8 cellular contexts compared by ENCODE assay signal in the genomic region with DNA sequence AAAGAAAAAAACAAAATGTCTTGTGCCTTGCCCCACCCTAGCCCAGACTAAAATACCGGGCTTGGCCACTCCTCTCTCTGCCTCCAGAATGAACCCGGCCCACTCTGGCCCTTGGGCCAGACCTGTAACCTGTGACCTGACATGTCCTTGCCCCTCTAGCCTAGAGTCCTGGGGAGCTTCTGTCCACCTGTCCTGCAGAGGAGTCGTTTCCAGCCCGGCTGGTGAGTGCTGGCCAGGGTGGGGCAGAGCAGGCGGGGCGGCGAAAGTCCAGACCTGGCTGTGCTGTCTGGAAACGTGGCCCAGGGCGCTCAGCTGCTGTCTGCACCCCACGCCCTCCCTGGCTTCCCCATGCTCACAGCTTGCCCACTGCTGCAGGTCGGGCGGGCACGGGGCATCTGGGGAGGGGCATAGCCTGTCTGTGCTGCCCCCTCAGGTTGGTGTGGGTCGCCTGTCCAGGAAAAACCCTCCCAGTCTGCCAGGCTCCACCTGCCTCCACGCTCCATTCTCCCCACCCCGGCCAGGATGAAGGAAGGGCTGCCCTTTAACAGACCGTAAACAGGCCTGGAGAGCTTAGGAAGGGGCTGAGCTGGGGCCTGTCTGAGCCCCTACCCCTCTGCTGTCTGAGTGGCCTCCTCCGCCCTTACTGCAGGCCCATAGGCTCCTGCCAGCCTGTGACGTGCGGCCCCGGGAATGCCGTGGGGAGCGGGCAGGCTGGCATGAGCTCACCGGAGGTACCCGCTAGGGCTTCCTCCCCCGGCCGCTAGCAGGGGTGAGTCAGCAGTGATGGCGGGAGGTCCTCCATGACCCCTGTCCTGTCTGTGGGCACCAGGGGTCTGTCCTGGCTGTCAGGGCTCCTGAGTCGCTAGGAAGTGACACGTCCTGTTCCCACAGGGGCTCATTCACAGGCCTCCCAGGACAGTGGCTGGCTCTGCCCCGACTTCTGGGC. TPM values are rescaled to one million over a fixed set of nuclear protein-coding genes. Genes with fewer than 3 reads are reported as not detected.
DNase-seq lines count a peak whose midpoint lies in the region; ATAC-seq, FAIRE-seq and TF ChIP-seq lines count a peak whose summit lies in the region.

No MANE protein-coding gene starts in this region.

- peaks cover 8% of the 10 kb centered on the region; the same call in 1 of the 2 replicates for H3K36me3 ChIP-seq in ACC112 (ENCODE audit: insufficient read depth, low read length)
- H3K36me3 ChIP-seq in K562 (ENCODE audit: control insufficient read depth, insufficient read depth, low read length), result peaks cover 49% of the 10 kb centered on the region; the same call in 2 of the 3 replicates
- peaks cover 38 to 39% (median 38%) of the 10 kb centered on the region in 4 donors for H3K36me3 ChIP-seq in stomach

- intact Hi-C loops in K562 (cut with micrococcal nuclease), result no loop called here
- intact Hi-C loops in stomach (cut with DNase I; ENCODE audit: low total_unique reads), result no loop called here

- no peak for TF ChIP-seq RAD21 in K562 (CRISPR knock-in tag; conservative IDR thresholded peaks at IDR 0.05 in 1 of 2, IDR thresholded peaks at IDR 0.05 in 1 of 2)

- BruUV-seq in K562 (replicated peaks; lab: Mats Ljungman, UMichigan), result TSS peak; percentile 64

- peak overlapping the region in 1 of 2 experiments; percentile 88; a peak in 2 of 4 replicates for H3K9ac ChIP-seq in K562 (ENCODE audit: insufficient read depth in 1 of 2, low read depth in 2 of 2, low read length in 2 of 2)

- DNase-seq in HT1080 (ENCODE audit: low read depth) (peak; percentile 98), K562 (ENCODE audit: extremely low read depth in 1 of 4, low spot score in 3 of 4) (no peak), kidney glomerular epithelial cell (lab: John Stamatoyannopoulos, UW) (peak; percentile 97), stomach (peak; percentile 80), GM19239 (ENCODE audit: insufficient read length, low spot score) (no peak)
- no peak for DNase-seq in NK-92 treated with Interleukin-12 subunit alpha and Interleukin-12 subunit beta, amount 100 ng/mL, for 24 hours (lab: John Stamatoyannopoulos, UW)

- 75% methylated on average over 25 of the region's 31 CpGs for WGBS in K562 (ENCODE audit: insufficient coverage, low coverage, missing lambda C conversion rate)
- 16 to 35% (median 27%) methylated on average over 13 to 31 of the region's 31 CpGs for WGBS in stomach, 5 donors

- no peak overlapping the region for H2AFZ ChIP-seq in ACC112 (ENCODE audit: low read length, unreplicated experiment)
- H2AFZ ChIP-seq in K562 (ENCODE audit: low read depth, low read length), result no peak overlapping the region

- H3K4me2 ChIP-seq in K562 (ENCODE audit: insufficient read depth, low read length), result peak overlapping the region; percentile 85

- peaks cover 6% of the 10 kb centered on the region; the same call in 1 of the 2 replicates for H3K27me3 ChIP-seq in ACC112 (ENCODE audit: insufficient read depth, low read length)
- H3K27me3 ChIP-seq in K562 (ENCODE audit: control insufficient read depth in 2 of 2, insufficient read depth in 2 of 2, low read length in 2 of 2), result no peaks in the 10 kb centered on the region
- peaks cover 0 to 31% (median 20%) of the 10 kb centered on the region in 3 donors for H3K27me3 ChIP-seq in stomach

- POLR2A ChIA-PET in K562 (lab: Yijun Ruan, JAX), result interaction anchor here (0.7 to 2.2 kb wide), 8 partner anchors 8 to 80 kb away, joined by 3 to 20 read pairs (median 3); a partner anchor contains a TSS

- H3K79me2 ChIP-seq in ACC112 (ENCODE audit: control insufficient read depth, insufficient read depth, low read length, unreplicated experiment), result peaks cover 31% of the 10 kb centered on the region
- peaks cover 57% of the 10 kb centered on the region for H3K79me2 ChIP-seq in K562 (ENCODE audit: control insufficient read depth, insufficient read depth, low read length)

- TF ChIP-seq CTCF in K562 (IDR thresholded peaks at IDR 0.05 in 2 of 3, conservative IDR thresholded peaks at IDR 0.05 in 1 of 3; ENCODE audit: insufficient read depth in 2 of 3, low read depth in 1 of 3, low read length in 3 of 3) (no peak), stomach (IDR thresholded peaks at IDR 0.05) (no peak)

- H3K9me3 ChIP-seq in K562 (replicated peaks; ENCODE audit: control insufficient read depth, insufficient read depth, low read depth, low read length) (no peaks in the 10 kb centered on the region), stomach (no peaks in the 10 kb centered on the region)

- no peak for FAIRE-seq in K562 (lab: Jason Lieb, UNC)
- FAIRE-seq in GM19239 (lab: Jason Lieb, UNC), result no peak

- TF ChIP-seq EP300 in K562 (IDR thresholded peaks at IDR 0.05; ENCODE audit: low read length) (no peak), stomach (IDR thresholded peaks at IDR 0.05) (no peak)

- TF ChIP-seq POLR2A in K562 (conservative IDR thresholded peaks at IDR 0.05) (no peak; the same call in 1 of the 2 replicates), stomach (IDR thresholded peaks at IDR 0.05) (peak in 1 of 4 donors; percentile 12)

- H3K4me3 ChIP-seq in ACC112 (ENCODE audit: low read depth, low read length) (peak overlapping the region; percentile 98), K562 (peak overlapping the region; percentile 87; the same call in 1 of the 2 replicates), stomach (peak overlapping the region; percentile 73 to 80 (median 76))

- ATAC-seq in K562, result no peak
- ATAC-seq in GM21390 (IDR thresholded peaks at IDR 0.05; ENCODE audit: unreplicated experiment), result no peak

- H3K4me1 ChIP-seq in ACC112 (ENCODE audit: control insufficient read depth, insufficient read depth, low read length, unreplicated experiment) (peaks cover 55% of the 10 kb centered on the region), K562 (replicated peaks in 1 of 2; ENCODE audit: control insufficient read depth in 2 of 2, insufficient read depth in 2 of 2, low read length in 2 of 2) (peaks cover 21 to 90% of the 10 kb centered on the region in 2 experiments; a peak in 4 of 5 replicates), stomach (peaks cover 68 to 96% (median 92%) of the 10 kb centered on the region in 4 donors)

- in situ Hi-C loops in K562 (cut with MboI), result no loop called here

- peaks cover 2% of the 10 kb centered on the region for H3K9me1 ChIP-seq in K562 (ENCODE audit: control insufficient read depth, insufficient read depth, low read length)

- peaks cover 7% of the 10 kb centered on the region for H4K20me1 ChIP-seq in K562 (replicated peaks; ENCODE audit: control insufficient read depth, insufficient read depth, low read length)

- peak overlapping the region; percentile 88 for H3K27ac ChIP-seq in ACC112 (ENCODE audit: low read depth, low read length)
- H3K27ac ChIP-seq in K562 (ENCODE audit: extremely low read depth, low read depth, low read length), result peak overlapping the region; percentile 56; the same call in 1 of the 3 replicates
- peak overlapping the region; percentile 85 to 98 (median 91) for H3K27ac ChIP-seq in stomach

- CTCF ChIA-PET in K562 (lab: Yijun Ruan, JAX; ENCODE audit: low intra/inter-chr PET ratio), result no interaction called here

RNA-seq across cellular contexts. Expression of a gene that starts 1.9 kb away (rescaled TPM):
- total RNA-seq in HT1080 (2014; rRNA removed; shearing (Covaris generic)), result 483 and 506 TPM in 2 replicates
- polyA plus RNA-seq in HT1080 (2015; cell fraction: cytosol; rRNA removed), result 753 and 774 TPM in 2 replicates
- 775 and 802 TPM in 2 replicates for polyA plus RNA-seq in HT1080 (2015; cell fraction: nucleus; rRNA removed)
- total RNA-seq in K562 (2011; cell fraction: chromatin; rRNA removed; ENCODE audit: low replicate concordance), result 104 and 449 TPM in 2 replicates
- 583 and 614 TPM in 2 replicates for total RNA-seq in K562 (2011; cell fraction: nucleolus; rRNA removed)
- 235 and 299 TPM in 2 replicates for total RNA-seq in K562 (2011; cell fraction: nucleoplasm; rRNA removed)
- total RNA-seq in K562 (2014; rRNA removed) (141 and 185 TPM in 2 replicates), K562 (2014; rRNA removed; fragmentation: Illumina TruSeq; extraction: Trizol) (40.0 and 65.9 TPM in 2 replicates), K562 (2015; rRNA removed; fragmentation: Illumina TruSeq; extraction: Trizol) (121 and 140 TPM in 2 replicates), K562 (2021) (187 and 189 TPM in 2 replicates), stomach (100 to 1,000 TPM; 103 to 293 (median 157) TPM)
- polyA plus RNA-seq in K562 (2011; rRNA removed) (179 and 218 TPM in 2 replicates), K562 (2014; fragmentation: Illumina TruSeq; extraction: Trizol) (95.6 and 190 TPM in 2 replicates), K562 (2014; fragmentation: Nextera tagmentation; extraction: Ambion mirVana) (1 to 10 TPM; 2.3 to 6.5 TPM), K562 (2014; rRNA removed) (187 and 238 TPM in 2 replicates), stomach (100 to 1,000 TPM in 2 of 3 donors, 10 to 100 TPM in 1; 66.7 to 262 (median 206) TPM)
- polyA plus RNA-seq in K562 (2011; cell fraction: cytosol; rRNA removed), result 332 and 568 TPM in 2 replicates
- 363 and 514 TPM in 2 replicates for polyA plus RNA-seq in K562 (2011; cell fraction: nucleus; rRNA removed)
- polyA plus RNA-seq in K562 (2012), result 181 and 228 TPM in 2 replicates
- 64.7 and 146 TPM in 2 replicates for polyA minus RNA-seq in K562 (2011; rRNA and poly(A)+ RNA removed)
- 86.1 and 96.6 TPM in 2 replicates for polyA minus RNA-seq in K562 (2011; cell fraction: cytosol; rRNA and poly(A)+ RNA removed)
- polyA minus RNA-seq in K562 (2011; cell fraction: nucleus; rRNA and poly(A)+ RNA removed), result 94.5 and 98.4 TPM in 2 replicates

RNA-seq across cellular contexts. Expression of a gene that starts 6.9 kb away (rescaled TPM):
- not detected in 2 replicates for total RNA-seq in HT1080 (2014; rRNA removed; shearing (Covaris generic))
- polyA plus RNA-seq in HT1080 (2015; cell fraction: cytosol; rRNA removed), result not detected in 2 replicates
- 0.22 TPM in 1 of 2 replicates, not detected in the other for polyA plus RNA-seq in HT1080 (2015; cell fraction: nucleus; rRNA removed)
- total RNA-seq in K562 (2011; cell fraction: chromatin; rRNA removed; ENCODE audit: low replicate concordance), result 32.8 and 134 TPM in 2 replicates
- total RNA-seq in K562 (2011; cell fraction: nucleolus; rRNA removed), result 116 and 120 TPM in 2 replicates
- total RNA-seq in K562 (2011; cell fraction: nucleoplasm; rRNA removed), result 53.6 and 58.1 TPM in 2 replicates
- total RNA-seq in K562 (2014; rRNA removed) (19.7 and 21.9 TPM in 2 replicates), K562 (2014; rRNA removed; fragmentation: Illumina TruSeq; extraction: Trizol) (0.86 and 2.3 TPM in 2 replicates), K562 (2015; rRNA removed; fragmentation: Illumina TruSeq; extraction: Trizol) (5.8 and 6.0 TPM in 2 replicates), K562 (2021) (29.0 and 35.7 TPM in 2 replicates), stomach (100 to 1,000 TPM in 4 of 5 donors, 10 to 100 TPM in 1; 12.7 to 556 (median 165) TPM)
- polyA plus RNA-seq in K562 (2011; rRNA removed) (5.7 and 15.1 TPM in 2 replicates), K562 (2014; fragmentation: Illumina TruSeq; extraction: Trizol) (7.2 and 13.1 TPM in 2 replicates), K562 (2014; fragmentation: Nextera tagmentation; extraction: Ambion mirVana) (under 1 TPM; 0.10 to 0.13 TPM), K562 (2014; rRNA removed) (40.7 and 51.0 TPM in 2 replicates), stomach (100 to 1,000 TPM; 105 to 133 (median 119) TPM)
- polyA plus RNA-seq in K562 (2011; cell fraction: cytosol; rRNA removed), result 5.8 and 17.5 TPM in 2 replicates
- 229 and 325 TPM in 2 replicates for polyA plus RNA-seq in K562 (2011; cell fraction: nucleus; rRNA removed)
- polyA plus RNA-seq in K562 (2012), result 22.7 and 54.8 TPM in 2 replicates
- 0.84 and 1.6 TPM in 2 replicates for polyA minus RNA-seq in K562 (2011; rRNA and poly(A)+ RNA removed)
- polyA minus RNA-seq in K562 (2011; cell fraction: cytosol; rRNA and poly(A)+ RNA removed), result 5.2 and 6.3 TPM in 2 replicates
- 24.2 and 30.4 TPM in 2 replicates for polyA minus RNA-seq in K562 (2011; cell fraction: nucleus; rRNA and poly(A)+ RNA removed)

RNA-seq across cellular contexts. Expression of a gene that starts 7.7 kb away (rescaled TPM):
- total RNA-seq in HT1080 (2014; rRNA removed; shearing (Covaris generic)), result 537 and 672 TPM in 2 replicates
- polyA plus RNA-seq in HT1080 (2015; cell fraction: cytosol; rRNA removed), result 96.2 and 158 TPM in 2 replicates
- 43.6 and 46.6 TPM in 2 replicates for polyA plus RNA-seq in HT1080 (2015; cell fraction: nucleus; rRNA removed)
- 11.3 and 43.7 TPM in 2 replicates for total RNA-seq in K562 (2011; cell fraction: chromatin; rRNA removed; ENCODE audit: low replicate concordance)
- total RNA-seq in K562 (2011; cell fraction: nucleolus; rRNA removed), result 55.9 and 78.4 TPM in 2 replicates
- 39.7 and 45.6 TPM in 2 replicates for total RNA-seq in K562 (2011; cell fraction: nucleoplasm; rRNA removed)
- total RNA-seq in K562 (2014; rRNA removed), result 688 and 1,043 TPM in 2 replicates
- 21.4 and 38.3 TPM in 2 replicates for total RNA-seq in K562 (2014; rRNA removed; fragmentation: Illumina TruSeq; extraction: Trizol)
- 170 and 171 TPM in 2 replicates for total RNA-seq in K562 (2015; rRNA removed; fragmentation: Illumina TruSeq; extraction: Trizol)
- 217 and 237 TPM in 2 replicates for total RNA-seq in K562 (2021)
- polyA plus RNA-seq in K562 (2011; rRNA removed), result 40.7 and 91.6 TPM in 2 replicates
- 76.1 and 201 TPM in 2 replicates for polyA plus RNA-seq in K562 (2011; cell fraction: cytosol; rRNA removed)
- polyA plus RNA-seq in K562 (2011; cell fraction: nucleus; rRNA removed), result 112 and 200 TPM in 2 replicates
- 226 and 569 TPM in 2 replicates for polyA plus RNA-seq in K562 (2012)
- 48.1 and 191 TPM in 2 replicates for polyA plus RNA-seq in K562 (2014; fragmentation: Illumina TruSeq; extraction: Trizol)
- polyA plus RNA-seq in K562 (2014; fragmentation: Nextera tagmentation; extraction: Ambion mirVana), result 100 to 1,000 TPM in 1 of 2 experiments, 10 to 100 TPM in 1; 97.7 to 108 TPM
- 350 and 635 TPM in 2 replicates for polyA plus RNA-seq in K562 (2014; rRNA removed)
- 35.2 and 74.3 TPM in 2 replicates for polyA minus RNA-seq in K562 (2011; rRNA and poly(A)+ RNA removed)
- polyA minus RNA-seq in K562 (2011; cell fraction: cytosol; rRNA and poly(A)+ RNA removed), result 127 and 132 TPM in 2 replicates
- 29.1 and 33.3 TPM in 2 replicates for polyA minus RNA-seq in K562 (2011; cell fraction: nucleus; rRNA and poly(A)+ RNA removed)
- total RNA-seq in stomach, result 100 to 1,000 TPM in 1 of 5 donors, 10 to 100 TPM in 4; 13.8 to 407 (median 63.4) TPM
- 100 to 1,000 TPM; 130 to 160 (median 152) TPM for polyA plus RNA-seq in stomach

RNA-seq across cellular contexts. Expression of a gene that starts 8.0 kb away (rescaled TPM):
- total RNA-seq in HT1080 (2014; rRNA removed; shearing (Covaris generic)), result 178 and 205 TPM in 2 replicates
- 199 and 210 TPM in 2 replicates for polyA plus RNA-seq in HT1080 (2015; cell fraction: cytosol; rRNA removed)
- 249 and 254 TPM in 2 replicates for polyA plus RNA-seq in HT1080 (2015; cell fraction: nucleus; rRNA removed)
- 19.4 and 74.3 TPM in 2 replicates for total RNA-seq in K562 (2011; cell fraction: chromatin; rRNA removed; ENCODE audit: low replicate concordance)
- total RNA-seq in K562 (2011; cell fraction: nucleolus; rRNA removed), result 78.6 and 92.9 TPM in 2 replicates
- 32.7 and 41.1 TPM in 2 replicates for total RNA-seq in K562 (2011; cell fraction: nucleoplasm; rRNA removed)
- 23.1 and 40.5 TPM in 2 replicates for total RNA-seq in K562 (2014; rRNA removed)
- total RNA-seq in K562 (2014; rRNA removed; fragmentation: Illumina TruSeq; extraction: Trizol), result 2.3 and 3.8 TPM in 2 replicates
- 15.7 and 16.7 TPM in 2 replicates for total RNA-seq in K562 (2015; rRNA removed; fragmentation: Illumina TruSeq; extraction: Trizol)
- total RNA-seq in K562 (2021), result 27.6 and 28.3 TPM in 2 replicates
- polyA plus RNA-seq in K562 (2011; rRNA removed), result 21.5 and 42.1 TPM in 2 replicates
- polyA plus RNA-seq in K562 (2011; cell fraction: cytosol; rRNA removed), result 46.2 and 103 TPM in 2 replicates
- polyA plus RNA-seq in K562 (2011; cell fraction: nucleus; rRNA removed), result 108 and 187 TPM in 2 replicates
- 26.1 and 35.7 TPM in 2 replicates for polyA plus RNA-seq in K562 (2012)
- 5.6 and 19.8 TPM in 2 replicates for polyA plus RNA-seq in K562 (2014; fragmentation: Illumina TruSeq; extraction: Trizol)
- 1 to 10 TPM in 1 of 2 experiments, under 1 TPM in 1; 0.07 to 2.4 TPM for polyA plus RNA-seq in K562 (2014; fragmentation: Nextera tagmentation; extraction: Ambion mirVana)
- polyA plus RNA-seq in K562 (2014; rRNA removed), result 31.0 and 33.0 TPM in 2 replicates
- polyA minus RNA-seq in K562 (2011; rRNA and poly(A)+ RNA removed), result 6.9 and 10.4 TPM in 2 replicates
- polyA minus RNA-seq in K562 (2011; cell fraction: cytosol; rRNA and poly(A)+ RNA removed), result 27.9 and 34.5 TPM in 2 replicates
- polyA minus RNA-seq in K562 (2011; cell fraction: nucleus; rRNA and poly(A)+ RNA removed), result 18.6 and 21.2 TPM in 2 replicates
- 100 to 1,000 TPM in 1 of 5 donors, 10 to 100 TPM in 4; 20.5 to 116 (median 29.7) TPM for total RNA-seq in stomach
- 10 to 100 TPM; 10.5 to 29.8 (median 26.4) TPM for polyA plus RNA-seq in stomach

RNA-seq across cellular contexts. Expression of a gene that starts 15.9 kb away (rescaled TPM):
- total RNA-seq in HT1080 (2014; rRNA removed; shearing (Covaris generic)), result 18.1 and 39.0 TPM in 2 replicates
- 102 and 104 TPM in 2 replicates for polyA plus RNA-seq in HT1080 (2015; cell fraction: cytosol; rRNA removed)
- 160 and 172 TPM in 2 replicates for polyA plus RNA-seq in HT1080 (2015; cell fraction: nucleus; rRNA removed)
- 83.1 and 391 TPM in 2 replicates for total RNA-seq in K562 (2011; cell fraction: chromatin; rRNA removed; ENCODE audit: low replicate concordance)
- total RNA-seq in K562 (2011; cell fraction: nucleolus; rRNA removed), result 282 and 286 TPM in 2 replicates
- total RNA-seq in K562 (2011; cell fraction: nucleoplasm; rRNA removed), result 136 and 157 TPM in 2 replicates
- total RNA-seq in K562 (2014; rRNA removed), result 22.2 and 32.0 TPM in 2 replicates
- total RNA-seq in K562 (2014; rRNA removed; fragmentation: Illumina TruSeq; extraction: Trizol), result 3.6 and 5.0 TPM in 2 replicates
- 8.4 and 9.0 TPM in 2 replicates for total RNA-seq in K562 (2015; rRNA removed; fragmentation: Illumina TruSeq; extraction: Trizol)
- total RNA-seq in K562 (2021), result 87.1 and 87.5 TPM in 2 replicates
- polyA plus RNA-seq in K562 (2011; rRNA removed), result 6.9 and 29.3 TPM in 2 replicates
- 10.0 and 17.9 TPM in 2 replicates for polyA plus RNA-seq in K562 (2011; cell fraction: cytosol; rRNA removed)
- polyA plus RNA-seq in K562 (2011; cell fraction: nucleus; rRNA removed), result 266 and 420 TPM in 2 replicates
- 39.2 and 88.0 TPM in 2 replicates for polyA plus RNA-seq in K562 (2012)
- 21.4 and 37.1 TPM in 2 replicates for polyA plus RNA-seq in K562 (2014; fragmentation: Illumina TruSeq; extraction: Trizol)
- under 1 TPM; 0.39 TPM for polyA plus RNA-seq in K562 (2014; fragmentation: Nextera tagmentation; extraction: Ambion mirVana)
- 36.4 and 49.4 TPM in 2 replicates for polyA plus RNA-seq in K562 (2014; rRNA removed)
- 9.2 and 12.6 TPM in 2 replicates for polyA minus RNA-seq in K562 (2011; rRNA and poly(A)+ RNA removed)
- polyA minus RNA-seq in K562 (2011; cell fraction: cytosol; rRNA and poly(A)+ RNA removed), result 26.3 TPM in 2 replicates
- polyA minus RNA-seq in K562 (2011; cell fraction: nucleus; rRNA and poly(A)+ RNA removed), result 88.9 and 90.9 TPM in 2 replicates
- total RNA-seq in stomach, result 100 to 1,000 TPM in 3 of 5 donors, 10 to 100 TPM in 2; 33.4 to 385 (median 139) TPM
- polyA plus RNA-seq in stomach, result 10 to 100 TPM; 41.7 to 85.1 (median 77.8) TPM

Comparison
In these comparisons a context has a peak if more than half of its experiments do, and no peak if none do; other contexts are left out.
1. DNase-seq: peak in HT1080 (single experiment), kidney glomerular epithelial cell (single experiment) and stomach (single experiment); none in K562 (0 of 4), GM19239 (single experiment) and NK-92 treated with Interleukin-12 subunit alpha and Interleukin-12 subunit beta, amount 100 ng/mL, for 24 hours (single experiment).
2. Peak in every context shown above with its lines, with median percentiles within 50 percentile points of each other: H3K27ac ChIP-seq and H3K4me3 ChIP-seq.